Comparison of ENCODE assay signal across 23 cellular contexts in genomic region chr20:25848222-25848621, GRCh38.
"Had no signal": no experiment of that assay in that cellular context is flagged by ENCODE, and none has a peak within 500 bp of the region (broad histone marks: within the 10 kb centered on the region; RNA-seq: fewer than 3 reads in every experiment).

No MANE protein-coding gene starts in this region.

- H3K4me3 ChIP-seq: cardiac muscle cell, MG63, SK-N-MC had no signal

- H3K27ac ChIP-seq: brain microvascular endothelial cell, cardiac muscle cell, SK-N-MC, VCaP had no signal

- H3K27me3 ChIP-seq: brain microvascular endothelial cell, cardiac muscle cell, MG63 had no signal

- ATAC-seq: activated CD8-positive, alpha-beta T cell treated with anti-CD3 and anti-CD28 coated beads, Interleukin-2, amount 10 ng/mL, durations not matched to agents 7 days and 5 days; activated T-cell treated with anti-CD3 and anti-CD28 coated beads, Interleukin-2, amount 50 U/mL, for 4 hours; PC-3; T-cell had no signal

- H3K9me3 Mint-ChIP-seq: activated naive CD4-positive, alpha-beta T cell treated with anti-CD3 and anti-CD28 coated beads, Interleukin-2, amount 10 ng/mL, durations not matched to agents 7 days and 5 days; activated naive CD8-positive, alpha-beta T cell treated with anti-CD3 and anti-CD28 coated beads for 36 hours; activated T-cell treated with anti-CD3 and anti-CD28 coated beads, Interleukin-2, amount 50 U/mL, for 4 hours; T-cell had no signal

- H3K36me3 Mint-ChIP-seq: activated naive CD4-positive, alpha-beta T cell treated with anti-CD3 and anti-CD28 coated beads, Interleukin-2, amount 10 ng/mL, durations not matched to agents 7 days and 5 days; activated naive CD8-positive, alpha-beta T cell treated with anti-CD3 and anti-CD28 coated beads for 36 hours; T-cell had no signal

- H3K4me3 Mint-ChIP-seq: activated CD8-positive, alpha-beta T cell treated with anti-CD3 and anti-CD28 coated beads, Interleukin-2, amount 10 ng/mL, durations not matched to agents 7 days and 5 days; activated naive CD4-positive, alpha-beta T cell treated with anti-CD3 and anti-CD28 coated beads, Interleukin-2, amount 10 ng/mL, durations not matched to agents 7 days and 5 days; activated naive CD8-positive, alpha-beta T cell treated with anti-CD3 and anti-CD28 coated beads for 36 hours; activated T-cell treated with anti-CD3 and anti-CD28 coated beads, Interleukin-2, amount 50 U/mL, for 4 hours; T-cell had no signal

- H3K27ac Mint-ChIP-seq: activated CD8-positive, alpha-beta T cell treated with anti-CD3 and anti-CD28 coated beads, Interleukin-2, amount 10 ng/mL, durations not matched to agents 7 days and 5 days; activated naive CD4-positive, alpha-beta T cell treated with anti-CD3 and anti-CD28 coated beads, Interleukin-2, amount 10 ng/mL, durations not matched to agents 7 days and 5 days; activated naive CD8-positive, alpha-beta T cell treated with anti-CD3 and anti-CD28 coated beads for 36 hours; T-cell had no signal

- H3K36me3 ChIP-seq: brain microvascular endothelial cell, cardiac muscle cell, MG63 had no signal

- H3K9me3 ChIP-seq: MG63 had no signal

- DNase-seq: activated CD4-positive, alpha-beta T cell treated with anti-CD3 and anti-CD28 coated beads for 4 hours; activated CD4-positive, alpha-beta T cell treated with anti-CD3 and anti-CD28 coated beads, Interleukin-2, amount 50 U/mL, for 4 hours; activated CD8-positive, alpha-beta T cell treated with anti-CD3 and anti-CD28 coated beads, Interleukin-2, amount 10 ng/mL, durations not matched to agents 7 days and 5 days; activated gamma-delta T cell treated with Interleukin-2 at 50 U/mL for 16 hours; activated naive CD4-positive, alpha-beta T cell treated with anti-CD3 and anti-CD28 coated beads, Interleukin-2, amount 10 ng/mL, durations not matched to agents 7 days and 5 days; activated naive CD8-positive, alpha-beta T cell treated with anti-CD3 and anti-CD28 coated beads for 36 hours; activated T-cell treated with anti-CD3 and anti-CD28 coated beads, Interleukin-2, amount 50 U/mL, for 4 hours; brain microvascular endothelial cell; MG63; MV-4-11; NCI-H1092 treated with DMSO at 0.1 percent for 48 hours; NCI-H1417 treated with DMSO at 0.1 percent for 48 hours; NCI-H1694; NCI-H2029 treated with DMSO at 0.1 percent for 48 hours; NCI-H524; PC-3; SIG-M5; T-cell; T-helper 2 cell; T1000 had no signal
